In genomic region chr19:29054886-29055675, GRCh38 we compare ENCODE assay signal across 1 cellular context.
TF ChIP-seq lines count a peak whose summit lies in the region.

No MANE protein-coding gene starts in this region.

TF ChIP-seq in H1, 55 proteins besides CTCF, POLR2A, EP300 and RAD21 (continued from another document):
- TF ChIP-seq NANOG (IDR thresholded peaks at IDR 0.05; ENCODE audit: insufficient read depth, low read depth, low read length, poor library complexity, severe bottlenecking), result no peak
- no peak for TF ChIP-seq CBX8 (IDR thresholded peaks at IDR 0.05; ENCODE audit: borderline replicate concordance, low read depth, low read length)
- TF ChIP-seq CREB1 (IDR thresholded peaks at IDR 0.05), result no peak
- TF ChIP-seq CEBPB (IDR thresholded peaks at IDR 0.05; ENCODE audit: low read depth, low read length), result no peak
- no peak for TF ChIP-seq YY1 (IDR thresholded peaks at IDR 0.05; ENCODE audit: low read depth, low read length)
- no peak for TF ChIP-seq SAP30 (IDR thresholded peaks at IDR 0.05; ENCODE audit: insufficient read depth, insufficient replicate concordance, low read length)
- no peak for TF ChIP-seq CHD1 (IDR thresholded peaks at IDR 0.05; ENCODE audit: low read depth, low read length)
- no peak for TF ChIP-seq RBBP5 (IDR thresholded peaks at IDR 0.05; ENCODE audit: borderline replicate concordance, low read depth, low read length)
- TF ChIP-seq EGR1 (IDR thresholded peaks at IDR 0.05; ENCODE audit: borderline replicate concordance, low read depth, low read length), result no peak
- TF ChIP-seq GTF2F1 (IDR thresholded peaks at IDR 0.05; ENCODE audit: borderline replicate concordance, low read depth, low read length), result no peak
- no peak for TF ChIP-seq TBP (IDR thresholded peaks at IDR 0.05; ENCODE audit: low read depth, low read length)
